Comparison of ENCODE assay signal across 8 cellular contexts in genomic region chr7:143279186-143280098, GRCh38. TPM values are rescaled to one million over a fixed set of nuclear protein-coding genes. Genes with fewer than 3 reads are reported as not detected.
DNase-seq lines count a peak whose midpoint lies in the region; ATAC-seq, FAIRE-seq and TF ChIP-seq lines count a peak whose summit lies in the region.

No MANE protein-coding gene starts in this region.

- H3K36me3 ChIP-seq in GM12878 (ENCODE audit: control insufficient read depth in 2 of 2, insufficient read depth in 2 of 2, low read length in 1 of 2) (no peaks in the 10 kb centered on the region), H7 (replicated peaks; ENCODE audit: control insufficient read depth, insufficient read depth, low read length) (no peaks in the 10 kb centered on the region)

- no peaks in the 10 kb centered on the region for H3K79me2 ChIP-seq in GM12878 (ENCODE audit: control insufficient read depth, insufficient read depth, low read length)

- SMC1A ChIA-PET in GM12878 (lab: Charles Lee; ENCODE audit: uncharacterized antibody, unreplicated experiment), result interaction anchor here (0.9 to 1.5 kb wide), 7 partner anchors 9 to 49 kb away, joined by 3 to 6 read pairs (median 4); partner anchors contain the start of genes CASP2 and GSTK1

- H3K9ac ChIP-seq in GM12878 (ENCODE audit: control insufficient read depth, insufficient read depth, low read length), result no peak overlapping the region

- peak; percentile 59 for FAIRE-seq in GM12878 (lab: Jason Lieb, UNC)

- H3K4me3 ChIP-seq in GM12878 (no peak overlapping the region), H7 (ENCODE audit: insufficient read depth, low read depth, low read length) (no peak overlapping the region)

- no peaks in the 10 kb centered on the region for H3K27me3 Mint-ChIP-seq in activated naive CD4-positive, alpha-beta T cell treated with anti-CD3 and anti-CD28 coated beads for 36 hours (ENCODE audit: low read depth)

- no peaks in the 10 kb centered on the region for H3K36me3 Mint-ChIP-seq in activated naive CD4-positive, alpha-beta T cell treated with anti-CD3 and anti-CD28 coated beads for 36 hours (ENCODE audit: low read depth)

- no peaks in the 10 kb centered on the region for H4K20me1 ChIP-seq in GM12878 (ENCODE audit: control insufficient read depth, insufficient read depth)

- peak overlapping the region; percentile 69 for H2AFZ ChIP-seq in GM12878 (ENCODE audit: control insufficient read depth, low read depth, low read length)

- BruUV-seq in GM12878 (replicated peaks; lab: Mats Ljungman, UMichigan), result no TSS peak

- H3K27ac Mint-ChIP-seq in activated naive CD4-positive, alpha-beta T cell treated with anti-CD3 and anti-CD28 coated beads for 36 hours, result peak overlapping the region; percentile 94

- CTCF ChIA-PET in activated naive CD4-positive, alpha-beta T cell treated with anti-CD3 and anti-CD28 coated beads for 36 hours (lab: Charles Lee), result interaction anchor here (0.5 to 4.6 kb wide), 13 partner anchors 8 to 101 kb away, joined by 3 to 23 read pairs (median 5); partner anchors contain the start of genes CASP2 and GSTK1
- CTCF ChIA-PET in GM12878 (lab: Yijun Ruan, JAX), result interaction anchor here (0.6 to 2.3 kb wide), 14 partner anchors 9 to 137 kb away, joined by 3 to 12 read pairs (median 4); partner anchors contain the start of genes CASP2 and GSTK1

- no peaks in the 10 kb centered on the region for H3K9me3 ChIP-seq in GM12878 (replicated peaks; ENCODE audit: control insufficient read depth, insufficient read depth, low read length)

- H3K4me2 ChIP-seq in GM12878 (ENCODE audit: control insufficient read depth, insufficient read depth), result peak overlapping the region; percentile 17; the same call in 1 of the 2 replicates

- no peak for DNase-seq in activated naive CD4-positive, alpha-beta T cell treated with anti-CD3 and anti-CD28 coated beads for 36 hours
- no peak for DNase-seq in activated naive CD4-positive, alpha-beta T cell treated with anti-CD3 and anti-CD28 coated beads, Interleukin-2, amount 50 U/mL, for 16 hours
- no peak for DNase-seq in GM12878 (ENCODE audit: low read depth, low spot score)
- peak; percentile 81 for DNase-seq in kidney tubule cell (ENCODE audit: low spot score)
- peak in 7 of 49 donors; percentile 17 to 71 (median 32) for DNase-seq in substantia nigra (lab: John Stamatoyannopoulos, UW)
- no peak for DNase-seq in NK-92 (lab: John Stamatoyannopoulos, UW; ENCODE audit: unreplicated experiment)
- DNase-seq in H7, result no peak

- intact Hi-C loops in activated naive CD4-positive, alpha-beta T cell treated with anti-CD3 and anti-CD28 coated beads for 36 hours (cut with micrococcal nuclease), result loop anchor here (1.0 to 10.0 kb wide), 5 partner anchors 9 to 1545 kb away; partner anchors contain the start of genes CASP2 and GSTK1
- intact Hi-C loops in GM12878 (cut with micrococcal nuclease; ENCODE audit: unreplicated experiment), result no loop called here

- H3K9me3 Mint-ChIP-seq in activated naive CD4-positive, alpha-beta T cell treated with anti-CD3 and anti-CD28 coated beads for 36 hours, result no peaks in the 10 kb centered on the region

- in situ Hi-C loops in GM12878 (cut with MboI), result no loop called here

- 59% methylated on average over 8 of the region's 8 CpGs for WGBS in GM12878 (ENCODE audit: insufficient coverage, insufficient replicate concordance, low lambda C conversion rate, missing lambda C conversion rate)

- H3K4me3 Mint-ChIP-seq in activated naive CD4-positive, alpha-beta T cell treated with anti-CD3 and anti-CD28 coated beads for 36 hours, result peak overlapping the region; percentile 77

- peak; percentile 57 for ATAC-seq in GM12878
- no peak for ATAC-seq in HG03159 (IDR thresholded peaks at IDR 0.05; ENCODE audit: unreplicated experiment)

- H3K27ac ChIP-seq in GM12878 (ENCODE audit: control insufficient read depth, insufficient read depth) (no peak overlapping the region), substantia nigra (ENCODE audit: low read depth, low read length, poor library complexity, severe bottlenecking) (peak overlapping the region; percentile 90)

- peaks cover 41% of the 10 kb centered on the region for H3K4me1 Mint-ChIP-seq in activated naive CD4-positive, alpha-beta T cell treated with anti-CD3 and anti-CD28 coated beads for 36 hours (ENCODE audit: low read depth)

- no peaks in the 10 kb centered on the region for H3K27me3 ChIP-seq in GM12878 (replicated peaks in 1 of 2; ENCODE audit: control insufficient read depth in 2 of 2, insufficient read depth in 2 of 2, low read length in 1 of 2)
- no peaks in the 10 kb centered on the region for H3K27me3 ChIP-seq in H7 (ENCODE audit: control insufficient read depth, insufficient read depth, low read length)

- no peak for TF ChIP-seq EP300 in GM12878 (IDR thresholded peaks at IDR 0.05; ENCODE audit: borderline replicate concordance in 1 of 2, control insufficient read depth in 1 of 2, low read depth in 2 of 2, low read length in 2 of 2)

- H3K4me1 ChIP-seq in GM12878 (ENCODE audit: control insufficient read depth, insufficient read depth, low read length), result peaks cover 7% of the 10 kb centered on the region

- TF ChIP-seq CTCF in GM12878 (IDR thresholded peaks at IDR 0.05 in 2 of 3, conservative IDR thresholded peaks at IDR 0.05 in 1 of 3; ENCODE audit: control insufficient read depth in 2 of 3, extremely low read depth in 1 of 3, insufficient read depth in 1 of 3, low read depth in 3 of 3, low read length in 3 of 3), result no peak

- RAD21 ChIA-PET in GM12878 (lab: Charles Lee; ENCODE audit: unreplicated experiment), result interaction anchor here (1.2 to 1.3 kb wide), 2 partner anchors 16 to 39 kb away, joined by 3 to 5 read pairs; partner anchors contain the start of gene GSTK1

- TF ChIP-seq RAD21 in GM12878 (IDR thresholded peaks at IDR 0.05; ENCODE audit: insufficient read depth, low read depth, low read length), result no peak

- POLR2A ChIA-PET in GM12878 (lab: Charles Lee), result interaction anchor here (0.6 to 1.5 kb wide), 3 partner anchors 9 to 16 kb away, joined by 3 to 7 read pairs (median 4); partner anchors contain the start of genes CASP2 and GSTK1

- no peak for TF ChIP-seq POLR2A in GM12878 (IDR thresholded peaks at IDR 0.05; ENCODE audit: low read depth, low read length)

RNA-seq across cellular contexts. Expression of gene TMEM139, which starts 5.3 kb away (rescaled TPM):
- total RNA-seq in activated naive CD4-positive, alpha-beta T cell treated with anti-CD3 and anti-CD28 coated beads for 36 hours, result under 1 TPM; 0.64 to 0.74 TPM
- not detected in 2 replicates for total RNA-seq in GM12878 (2013; cell fraction: nucleolus; rRNA removed)
- not detected in 2 replicates for total RNA-seq in GM12878 (2014; rRNA removed)
- 0.31 TPM in 1 of 2 replicates, not detected in the other for total RNA-seq in GM12878 (2014; rRNA removed; fragmentation: Illumina TruSeq; extraction: Trizol)
- not detected in 2 replicates for total RNA-seq in GM12878 (2021)
- polyA plus RNA-seq in GM12878 (2011; ENCODE audit: low read depth), result 0.39 TPM
- polyA plus RNA-seq in GM12878 (2011; rRNA removed), result not detected in 2 replicates
- 0.12 TPM in 1 of 2 replicates, not detected in the other for polyA plus RNA-seq in GM12878 (2011; cell fraction: cytosol; rRNA removed)
- polyA plus RNA-seq in GM12878 (2011; cell fraction: nucleus; rRNA removed), result 0.06 TPM in 1 of 2 replicates, not detected in the other
- 0.08 and 0.45 TPM in 2 replicates for polyA plus RNA-seq in GM12878 (2012)
- polyA plus RNA-seq in GM12878 (2014; fragmentation: Illumina TruSeq; extraction: Trizol), result not detected in 2 replicates
- polyA plus RNA-seq in GM12878 (2014; fragmentation: Nextera tagmentation; extraction: Ambion mirVana), result not detected
- not detected in 2 replicates for polyA plus RNA-seq in GM12878 (2014; rRNA removed)
- polyA plus RNA-seq in GM12878 (2016; fragmentation: Nextera tagmentation; extraction: Ambion mirVana), result not detected
- not detected in 2 replicates for polyA minus RNA-seq in GM12878 (2011; rRNA and poly(A)+ RNA removed)
- polyA minus RNA-seq in GM12878 (2011; cell fraction: cytosol; rRNA and poly(A)+ RNA removed), result 2.3 and 3.1 TPM in 2 replicates
- polyA minus RNA-seq in GM12878 (2011; cell fraction: nucleus; rRNA and poly(A)+ RNA removed), result 0.24 TPM in 1 of 2 replicates, not detected in the other
- 1.2 and 2.5 TPM in 2 replicates for total RNA-seq in H7 (2014; rRNA removed; shearing (Covaris generic))

RNA-seq across cellular contexts. Expression of gene CASP2, which starts 8.7 kb away (rescaled TPM):
- total RNA-seq in activated naive CD4-positive, alpha-beta T cell treated with anti-CD3 and anti-CD28 coated beads for 36 hours, result 100 to 1,000 TPM; 116 to 124 TPM
- total RNA-seq in GM12878 (2013; cell fraction: nucleolus; rRNA removed), result 35.5 and 39.3 TPM in 2 replicates
- 20.2 and 20.9 TPM in 2 replicates for total RNA-seq in GM12878 (2014; rRNA removed)
- total RNA-seq in GM12878 (2014; rRNA removed; fragmentation: Illumina TruSeq; extraction: Trizol), result 14.1 and 14.2 TPM in 2 replicates
- total RNA-seq in GM12878 (2021), result 56.1 and 60.4 TPM in 2 replicates
- 18.0 TPM for polyA plus RNA-seq in GM12878 (2011; ENCODE audit: low read depth)
- polyA plus RNA-seq in GM12878 (2011; rRNA removed), result 19.6 and 33.5 TPM in 2 replicates
- 28.9 and 30.0 TPM in 2 replicates for polyA plus RNA-seq in GM12878 (2011; cell fraction: cytosol; rRNA removed)
- 28.2 and 35.4 TPM in 2 replicates for polyA plus RNA-seq in GM12878 (2011; cell fraction: nucleus; rRNA removed)
- polyA plus RNA-seq in GM12878 (2012), result 17.0 and 18.4 TPM in 2 replicates
- polyA plus RNA-seq in GM12878 (2014; fragmentation: Illumina TruSeq; extraction: Trizol), result 35.9 and 36.1 TPM in 2 replicates
- 10 to 100 TPM; 12.1 to 17.4 TPM for polyA plus RNA-seq in GM12878 (2014; fragmentation: Nextera tagmentation; extraction: Ambion mirVana)
- 21.0 and 22.3 TPM in 2 replicates for polyA plus RNA-seq in GM12878 (2014; rRNA removed)
- 10 to 100 TPM; 30.1 to 34.1 TPM for polyA plus RNA-seq in GM12878 (2016; fragmentation: Nextera tagmentation; extraction: Ambion mirVana)
- 84.9 and 89.5 TPM in 2 replicates for polyA minus RNA-seq in GM12878 (2011; rRNA and poly(A)+ RNA removed)
- polyA minus RNA-seq in GM12878 (2011; cell fraction: cytosol; rRNA and poly(A)+ RNA removed), result 26.5 and 27.5 TPM in 2 replicates
- 17.5 and 29.6 TPM in 2 replicates for polyA minus RNA-seq in GM12878 (2011; cell fraction: nucleus; rRNA and poly(A)+ RNA removed)
- 12.2 and 13.1 TPM in 2 replicates for total RNA-seq in H7 (2014; rRNA removed; shearing (Covaris generic))

RNA-seq across cellular contexts. Expression of gene GSTK1, which starts 16.2 kb away (rescaled TPM):
- total RNA-seq in activated naive CD4-positive, alpha-beta T cell treated with anti-CD3 and anti-CD28 coated beads for 36 hours, result 100 to 1,000 TPM; 186 to 187 TPM
- total RNA-seq in GM12878 (2013; cell fraction: nucleolus; rRNA removed), result 74.2 and 75.8 TPM in 2 replicates
- 116 and 122 TPM in 2 replicates for total RNA-seq in GM12878 (2014; rRNA removed)
- total RNA-seq in GM12878 (2014; rRNA removed; fragmentation: Illumina TruSeq; extraction: Trizol), result 76.2 and 78.8 TPM in 2 replicates
- 80.7 and 80.9 TPM in 2 replicates for total RNA-seq in GM12878 (2021)
- 64.7 TPM for polyA plus RNA-seq in GM12878 (2011; ENCODE audit: low read depth)
- polyA plus RNA-seq in GM12878 (2011; rRNA removed), result 80.2 and 104 TPM in 2 replicates
- 138 and 146 TPM in 2 replicates for polyA plus RNA-seq in GM12878 (2011; cell fraction: cytosol; rRNA removed)
- 162 and 197 TPM in 2 replicates for polyA plus RNA-seq in GM12878 (2011; cell fraction: nucleus; rRNA removed)
- polyA plus RNA-seq in GM12878 (2012), result 92.5 and 97.4 TPM in 2 replicates
- 96.8 and 136 TPM in 2 replicates for polyA plus RNA-seq in GM12878 (2014; fragmentation: Illumina TruSeq; extraction: Trizol)
- 100 to 1,000 TPM; 143 to 166 TPM for polyA plus RNA-seq in GM12878 (2014; fragmentation: Nextera tagmentation; extraction: Ambion mirVana)
- 154 and 159 TPM in 2 replicates for polyA plus RNA-seq in GM12878 (2014; rRNA removed)
- 100 to 1,000 TPM; 122 to 132 TPM for polyA plus RNA-seq in GM12878 (2016; fragmentation: Nextera tagmentation; extraction: Ambion mirVana)
- 55.9 and 82.6 TPM in 2 replicates for polyA minus RNA-seq in GM12878 (2011; rRNA and poly(A)+ RNA removed)
- polyA minus RNA-seq in GM12878 (2011; cell fraction: cytosol; rRNA and poly(A)+ RNA removed), result 25.7 and 29.0 TPM in 2 replicates
- 28.3 and 38.9 TPM in 2 replicates for polyA minus RNA-seq in GM12878 (2011; cell fraction: nucleus; rRNA and poly(A)+ RNA removed)
- total RNA-seq in H7 (2014; rRNA removed; shearing (Covaris generic)), result 51.8 and 51.9 TPM in 2 replicates

RNA-seq across cellular contexts. Expression of gene CLCN1, which starts 36.5 kb away (rescaled TPM):
- not detected for total RNA-seq in activated naive CD4-positive, alpha-beta T cell treated with anti-CD3 and anti-CD28 coated beads for 36 hours
- not detected in 2 replicates for total RNA-seq in GM12878 (2013; cell fraction: nucleolus; rRNA removed)
- not detected in 2 replicates for total RNA-seq in GM12878 (2014; rRNA removed)
- not detected in 2 replicates for total RNA-seq in GM12878 (2014; rRNA removed; fragmentation: Illumina TruSeq; extraction: Trizol)
- not detected in 2 replicates for total RNA-seq in GM12878 (2021)
- not detected for polyA plus RNA-seq in GM12878 (2011; ENCODE audit: low read depth)
- not detected in 2 replicates for polyA plus RNA-seq in GM12878 (2011; rRNA removed)
- not detected in 2 replicates for polyA plus RNA-seq in GM12878 (2011; cell fraction: cytosol; rRNA removed)
- not detected in 2 replicates for polyA plus RNA-seq in GM12878 (2011; cell fraction: nucleus; rRNA removed)
- not detected in 2 replicates for polyA plus RNA-seq in GM12878 (2012)
- polyA plus RNA-seq in GM12878 (2014; fragmentation: Illumina TruSeq; extraction: Trizol), result not detected in 2 replicates
- polyA plus RNA-seq in GM12878 (2014; fragmentation: Nextera tagmentation; extraction: Ambion mirVana), result not detected
- 0.04 TPM in 1 of 2 replicates, not detected in the other for polyA plus RNA-seq in GM12878 (2014; rRNA removed)
- polyA plus RNA-seq in GM12878 (2016; fragmentation: Nextera tagmentation; extraction: Ambion mirVana), result under 1 TPM in 1 of 2 experiments, not detected in 1; 0.30 TPM
- not detected in 2 replicates for polyA minus RNA-seq in GM12878 (2011; rRNA and poly(A)+ RNA removed)
- not detected in 2 replicates for polyA minus RNA-seq in GM12878 (2011; cell fraction: cytosol; rRNA and poly(A)+ RNA removed)
- not detected in 2 replicates for polyA minus RNA-seq in GM12878 (2011; cell fraction: nucleus; rRNA and poly(A)+ RNA removed)
- total RNA-seq in H7 (2014; rRNA removed; shearing (Covaris generic)), result 0.11 and 0.21 TPM in 2 replicates

RNA-seq across cellular contexts. Expression of gene TAS2R40, which starts 57.6 kb away (rescaled TPM):
- total RNA-seq in activated naive CD4-positive, alpha-beta T cell treated with anti-CD3 and anti-CD28 coated beads for 36 hours, result not detected
- total RNA-seq in GM12878 (2013; cell fraction: nucleolus; rRNA removed), result not detected in 2 replicates
- total RNA-seq in GM12878 (2014; rRNA removed), result not detected in 2 replicates
- not detected in 2 replicates for total RNA-seq in GM12878 (2014; rRNA removed; fragmentation: Illumina TruSeq; extraction: Trizol)
- total RNA-seq in GM12878 (2021), result not detected in 2 replicates
- polyA plus RNA-seq in GM12878 (2011; ENCODE audit: low read depth), result not detected
- not detected in 2 replicates for polyA plus RNA-seq in GM12878 (2011; rRNA removed)
- not detected in 2 replicates for polyA plus RNA-seq in GM12878 (2011; cell fraction: cytosol; rRNA removed)
- polyA plus RNA-seq in GM12878 (2011; cell fraction: nucleus; rRNA removed), result not detected in 2 replicates
- polyA plus RNA-seq in GM12878 (2012), result not detected in 2 replicates
- polyA plus RNA-seq in GM12878 (2014; fragmentation: Illumina TruSeq; extraction: Trizol), result not detected in 2 replicates
- polyA plus RNA-seq in GM12878 (2014; fragmentation: Nextera tagmentation; extraction: Ambion mirVana), result not detected
- polyA plus RNA-seq in GM12878 (2014; rRNA removed), result not detected in 2 replicates
- not detected for polyA plus RNA-seq in GM12878 (2016; fragmentation: Nextera tagmentation; extraction: Ambion mirVana)
- not detected in 2 replicates for polyA minus RNA-seq in GM12878 (2011; rRNA and poly(A)+ RNA removed)
- polyA minus RNA-seq in GM12878 (2011; cell fraction: cytosol; rRNA and poly(A)+ RNA removed), result not detected in 2 replicates
- polyA minus RNA-seq in GM12878 (2011; cell fraction: nucleus; rRNA and poly(A)+ RNA removed), result not detected in 2 replicates
- total RNA-seq in H7 (2014; rRNA removed; shearing (Covaris generic)), result not detected in 2 replicates
